Comparison of ENCODE assay signal across 17 cellular contexts in genomic region chr11:96102664-96103068, GRCh38.
DNase-seq lines count a peak whose midpoint lies in the region; ATAC-seq and TF ChIP-seq lines count a peak whose summit lies in the region.
"Had no signal": no experiment of that assay in that cellular context is flagged by ENCODE, and none has a peak within 500 bp of the region (broad histone marks: within the 10 kb centered on the region; RNA-seq: fewer than 3 reads in every experiment).

No MANE protein-coding gene starts in this region.

- peak; percentile 54 for ATAC-seq in SK-N-SH treated with all-trans-retinoic acid at 6 μM for 48 hours
- ATAC-seq: GM23338, lower lobe of right lung had no signal

- WGBS in trophoblast cell (ENCODE audit: extremely low coverage, insufficient coverage, insufficient read length), result no CpG with 5 or more reads among the region's 2 CpGs

- CTCF ChIA-PET in OCI-LY7 (lab: Charles Lee; ENCODE audit: unreplicated experiment), result no interaction called here

- H2BK12ac ChIP-seq in trophoblast cell (ENCODE audit: low read length), result no peak overlapping the region

- H4K8ac ChIP-seq in trophoblast cell (ENCODE audit: low read depth, low read length), result no peak overlapping the region

- H3K27ac ChIP-seq in trophoblast cell (ENCODE audit: low read depth, low read length) (peak overlapping the region; percentile 7), OCI-LY7 (ENCODE audit: low read depth, low read length, poor library complexity, severe bottlenecking) (no peak overlapping the region)
- H3K27ac ChIP-seq: lower lobe of right lung had no signal

- BruUV-seq in OCI-LY7 (replicated peaks; lab: Mats Ljungman, UMichigan), result no TSS peak

- no peaks in the 10 kb centered on the region for H4K20me1 ChIP-seq in OCI-LY7 (ENCODE audit: insufficient read depth, low read length)

- H3K9me2 ChIP-seq in OCI-LY7 (ENCODE audit: insufficient read depth, low read length), result no peaks in the 10 kb centered on the region

- H3K4me2 ChIP-seq in trophoblast cell (ENCODE audit: low read length), result no peak overlapping the region
- H3K4me2 ChIP-seq in OCI-LY7 (ENCODE audit: low read length), result no peak overlapping the region
- H3K4me2 ChIP-seq: GM23338 had no signal

- no peak overlapping the region for H2AK5ac ChIP-seq in trophoblast cell (ENCODE audit: low read length)

- peaks cover 48% of the 10 kb centered on the region for H3K79me1 ChIP-seq in trophoblast cell (ENCODE audit: low read length)

- no peak overlapping the region for H3K4ac ChIP-seq in trophoblast cell (ENCODE audit: low read depth, low read length)

- no peak overlapping the region for H4K91ac ChIP-seq in trophoblast cell (ENCODE audit: low read depth, low read length)

- H4K12ac ChIP-seq in trophoblast cell (ENCODE audit: low read depth, low read length), result no peak overlapping the region

- no peak overlapping the region for H3K23ac ChIP-seq in trophoblast cell (ENCODE audit: low read length)

- H3K79me2 ChIP-seq in trophoblast cell (ENCODE audit: control insufficient read depth, insufficient read depth, low read length, poor library complexity) (peaks cover 11% of the 10 kb centered on the region), OCI-LY7 (ENCODE audit: insufficient read depth, low read depth, low read length) (no peaks in the 10 kb centered on the region)

- no peak overlapping the region for H3K18ac ChIP-seq in trophoblast cell (ENCODE audit: low read length)

- intact Hi-C loops in OCI-LY7 (cut with micrococcal nuclease; ENCODE audit: unreplicated experiment), result no loop called here

- no peak overlapping the region for H3K9ac ChIP-seq in trophoblast cell (ENCODE audit: low read length)

- no peak overlapping the region for H2BK120ac ChIP-seq in trophoblast cell (ENCODE audit: insufficient read depth, low read length, poor library complexity)

- H3K4me3 ChIP-seq in trophoblast cell (ENCODE audit: low read depth, low read length) (no peak overlapping the region), OCI-LY7 (ENCODE audit: low read depth, low read length, poor library complexity, severe bottlenecking) (no peak overlapping the region)
- H3K4me3 ChIP-seq: dorsolateral prefrontal cortex, GM23338, lower lobe of right lung had no signal

- peak; percentile 77 for DNase-seq in ELR (ENCODE audit: low read depth)
- peak; percentile 86 for DNase-seq in fibroblast of peridontal ligament (ENCODE audit: extremely low read depth)
- peak in 1 of 2 donors; percentile 24 for DNase-seq in trophoblast cell
- DNase-seq in NCI-H1694 (lab: John Stamatoyannopoulos, UW), result no peak
- no peak for DNase-seq in nucleus accumbens (lab: John Stamatoyannopoulos, UW)
- no peak for DNase-seq in OCI-LY7 (ENCODE audit: low spot score)
- no peak for DNase-seq in DMS79 (lab: John Stamatoyannopoulos, UW)
- DNase-seq: activated CD4-positive, alpha-beta T cell treated with anti-CD3 and anti-CD28 coated beads, Interleukin-2, amount 10 ng/mL, durations not matched to agents 24 days and 14 days; activated gamma-delta T cell treated with Interleukin-2 at 50 U/mL for 16 hours; COR-L47; dorsolateral prefrontal cortex; lower lobe of right lung; NCI-H187; NCI-H82; stimulated activated CD4-positive, alpha-beta T cell treated with anti-CD3 and anti-CD28 coated beads, Interleukin-4, amount 100 ng/mL, for 4 hours had no signal

- H3K4me1 ChIP-seq in trophoblast cell (ENCODE audit: control insufficient read depth in 1 of 2, insufficient read depth in 2 of 2, low read length in 2 of 2) (peaks cover 19 to 23% of the 10 kb centered on the region in 2 experiments), OCI-LY7 (ENCODE audit: insufficient read depth, low read length, poor library complexity, severe bottlenecking) (no peaks in the 10 kb centered on the region)

- H2AFZ ChIP-seq in trophoblast cell (ENCODE audit: insufficient read depth, low read length, poor library complexity) (no peak overlapping the region), OCI-LY7 (ENCODE audit: low read length) (no peak overlapping the region)
- H2AFZ ChIP-seq: GM23338 had no signal

- H2BK5ac ChIP-seq in trophoblast cell (ENCODE audit: low read depth, low read length, poor library complexity), result no peak overlapping the region

- no peaks in the 10 kb centered on the region for H3K36me3 ChIP-seq in trophoblast cell (ENCODE audit: control insufficient read depth in 1 of 2, insufficient read depth in 2 of 2, low read length in 2 of 2)
- H3K36me3 ChIP-seq in OCI-LY7 (ENCODE audit: insufficient read depth, low read length), result no peaks in the 10 kb centered on the region
- H3K36me3 ChIP-seq: lower lobe of right lung had no signal

- no peaks in the 10 kb centered on the region for H3K27me3 ChIP-seq in trophoblast cell (ENCODE audit: insufficient read depth, low read length)
- H3K27me3 ChIP-seq: dorsolateral prefrontal cortex had no signal

- no peaks in the 10 kb centered on the region for H3K9me3 ChIP-seq in trophoblast cell (ENCODE audit: insufficient read depth, low read depth, low read length)
- H3K9me3 ChIP-seq in OCI-LY7 (ENCODE audit: low read length), result no peaks in the 10 kb centered on the region
- H3K9me3 ChIP-seq: lower lobe of right lung had no signal

- TF ChIP-seq CTCF in OCI-LY7 (conservative IDR thresholded peaks at IDR 0.05; ENCODE audit: low read length), result no peak

- POLR2A ChIA-PET in OCI-LY7 (lab: Charles Lee), result interaction anchor here (0.9 to 1.6 kb wide), 3 partner anchors 30 to 53 kb away, joined by 3 read pairs; no protein-coding TSS in a partner anchor

- H3K14ac ChIP-seq in trophoblast cell (ENCODE audit: low read length), result no peak overlapping the region

TF ChIP-seq in SK-N-SH treated with all-trans-retinoic acid at 6 μM for 48 hours, 23 proteins besides CTCF, POLR2A, EP300 and RAD21:
- TF ChIP-seq CREB5 (CRISPR knock-in tag; IDR thresholded peaks at IDR 0.05; ENCODE audit: low read depth), result peak; percentile 55
- no peak for TF ChIP-seq OSR1 (CRISPR knock-in tag; IDR thresholded peaks at IDR 0.05)
- TF ChIP-seq ISL1 (CRISPR knock-in tag; IDR thresholded peaks at IDR 0.05), result peak; percentile 85

Comparison
In these comparisons a context has a peak if more than half of its experiments do, and no peak if none do; other contexts are left out.
1. DNase-seq: peak in ELR (single experiment) and fibroblast of peridontal ligament (single experiment); none in NCI-H1694 (single experiment), nucleus accumbens (0 of 56), OCI-LY7 (single experiment) and DMS79 (single experiment).